9 cellular contexts compared by ENCODE assay signal in the genomic region with DNA sequence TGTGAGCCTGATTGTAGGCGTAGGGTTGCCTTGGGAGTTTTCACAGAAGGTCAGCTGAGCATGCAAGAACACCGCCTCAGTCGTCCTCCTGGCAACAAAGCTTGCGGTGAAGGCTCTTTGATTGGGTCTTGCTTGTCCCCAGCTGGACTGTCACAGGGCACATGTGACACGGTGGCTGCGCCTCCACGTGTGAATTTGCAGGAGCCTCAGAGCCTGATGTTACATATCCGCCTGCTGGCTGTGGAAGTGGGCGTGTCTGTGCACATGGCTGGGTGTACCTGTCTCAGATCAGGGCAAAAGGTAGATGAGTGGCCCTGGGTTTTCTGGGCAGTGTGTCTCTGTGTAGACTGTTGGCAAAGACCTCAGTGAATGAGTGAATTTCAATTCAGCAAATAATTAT.
DNase-seq lines count a peak whose midpoint lies in the region; ATAC-seq lines count a peak whose summit lies in the region.
"Had no signal": no experiment of that assay in that cellular context is flagged by ENCODE, and none has a peak within 500 bp of the region (broad histone marks: within the 10 kb centered on the region; RNA-seq: fewer than 3 reads in every experiment).

No MANE protein-coding gene starts in this region.

- H3K27ac Mint-ChIP-seq in T-helper 1 cell treated with Interleukin-12 subunit alpha and Interleukin-12 subunit beta and Interleukin-4 antibody, amounts not matched to agents 30 μg/mL and 1 μg/mL, for 36 hours: no peak overlapping the region
- H3K27ac Mint-ChIP-seq in activated CD8-positive, alpha-beta T cell treated with anti-CD3 and anti-CD28 coated beads, Interleukin-2, amount 10 ng/mL, durations not matched to agents 7 days and 5 days: no peak overlapping the region
- peak overlapping the region; percentile 64 to 83 (median 78) for H3K27ac Mint-ChIP-seq in immature natural killer cell

- peak overlapping the region; percentile 72 for H3K4me3 Mint-ChIP-seq in T-helper 1 cell treated with Interleukin-12 subunit alpha and Interleukin-12 subunit beta and Interleukin-4 antibody, amounts not matched to agents 30 μg/mL and 1 μg/mL, for 36 hours
- peak overlapping the region; percentile 69 for H3K4me3 Mint-ChIP-seq in activated CD8-positive, alpha-beta T cell treated with anti-CD3 and anti-CD28 coated beads, Interleukin-2, amount 10 ng/mL, durations not matched to agents 7 days and 5 days
- H3K4me3 Mint-ChIP-seq in immature natural killer cell: peak overlapping the region; percentile 85 to 100 (median 89)

- ATAC-seq in activated CD8-positive, alpha-beta T cell treated with anti-CD3 and anti-CD28 coated beads, Interleukin-2, amount 10 ng/mL, durations not matched to agents 7 days and 5 days: peak; percentile 10
- ATAC-seq in stimulated activated naive CD8-positive, alpha-beta T cell treated with anti-CD3 and anti-CD28 coated beads, Interleukin-15, Interleukin-2, amounts not matched to agents 100 U/mL and 50 U/mL, for 24 hours: peak; percentile 25
- ATAC-seq in HG02763 (IDR thresholded peaks at IDR 0.05; ENCODE audit: unreplicated experiment): no peak

- H3K36me3 Mint-ChIP-seq in T-helper 1 cell treated with Interleukin-12 subunit alpha and Interleukin-12 subunit beta and Interleukin-4 antibody, amounts not matched to agents 30 μg/mL and 1 μg/mL, for 36 hours (ENCODE audit: low read depth): peaks cover 1% of the 10 kb centered on the region
- H3K36me3 Mint-ChIP-seq in activated CD8-positive, alpha-beta T cell treated with anti-CD3 and anti-CD28 coated beads, Interleukin-2, amount 10 ng/mL, durations not matched to agents 7 days and 5 days (ENCODE audit: low read depth): peaks cover 4% of the 10 kb centered on the region
- no peaks in the 10 kb centered on the region for H3K36me3 Mint-ChIP-seq in immature natural killer cell

- no peaks in the 10 kb centered on the region for H3K9me3 Mint-ChIP-seq in T-helper 1 cell treated with Interleukin-12 subunit alpha and Interleukin-12 subunit beta and Interleukin-4 antibody, amounts not matched to agents 30 μg/mL and 1 μg/mL, for 36 hours
- no peaks in the 10 kb centered on the region for H3K9me3 Mint-ChIP-seq in activated CD8-positive, alpha-beta T cell treated with anti-CD3 and anti-CD28 coated beads, Interleukin-2, amount 10 ng/mL, durations not matched to agents 7 days and 5 days (ENCODE audit: insufficient read depth)
- no peaks in the 10 kb centered on the region for H3K9me3 Mint-ChIP-seq in immature natural killer cell

- CTCF ChIA-PET in activated CD8-positive, alpha-beta T cell treated with anti-CD3 and anti-CD28 coated beads, Interleukin-2, amount 10 ng/mL, durations not matched to agents 7 days and 5 days (lab: Charles Lee): no interaction called here

- POLR2A ChIA-PET in activated CD8-positive, alpha-beta T cell treated with anti-CD3 and anti-CD28 coated beads, Interleukin-2, amount 10 ng/mL, durations not matched to agents 7 days and 5 days (lab: Charles Lee): interaction anchor here (0.7 kb wide), 1 partner anchor 11 kb away, joined by 3 read pairs; no protein-coding TSS in a partner anchor

- H3K4me1 Mint-ChIP-seq in T-helper 1 cell treated with Interleukin-12 subunit alpha and Interleukin-12 subunit beta and Interleukin-4 antibody, amounts not matched to agents 30 μg/mL and 1 μg/mL, for 36 hours (ENCODE audit: low read depth): peaks cover 22% of the 10 kb centered on the region
- peaks cover 41% of the 10 kb centered on the region for H3K4me1 Mint-ChIP-seq in activated CD8-positive, alpha-beta T cell treated with anti-CD3 and anti-CD28 coated beads, Interleukin-2, amount 10 ng/mL, durations not matched to agents 7 days and 5 days (ENCODE audit: low read depth)
- peaks cover 42 to 55% of the 10 kb centered on the region in 2 donors for H3K4me1 Mint-ChIP-seq in immature natural killer cell

- peaks cover 79% of the 10 kb centered on the region for H3K27me3 Mint-ChIP-seq in T-helper 1 cell treated with Interleukin-12 subunit alpha and Interleukin-12 subunit beta and Interleukin-4 antibody, amounts not matched to agents 30 μg/mL and 1 μg/mL, for 36 hours (ENCODE audit: low read depth)
- H3K27me3 Mint-ChIP-seq in activated CD8-positive, alpha-beta T cell treated with anti-CD3 and anti-CD28 coated beads, Interleukin-2, amount 10 ng/mL, durations not matched to agents 7 days and 5 days (ENCODE audit: low read depth): peaks cover 63% of the 10 kb centered on the region
- peaks cover 10 to 35% (median 30%) of the 10 kb centered on the region in 3 donors for H3K27me3 Mint-ChIP-seq in immature natural killer cell (ENCODE audit: low read depth in 3 of 3)

- DNase-seq in T-helper 1 cell (no peak), immature natural killer cell (peak; percentile 64 to 68 (median 67)), NCI-H1092 treated with DMSO at 0.1 percent for 48 hours (lab: John Stamatoyannopoulos, UW) (no peak), HPDE6-E6E7 (ENCODE audit: extremely low spot score) (no peak)
- DNase-seq in activated CD8-positive, alpha-beta T cell treated with anti-CD3 and anti-CD28 coated beads, Interleukin-2, amount 10 ng/mL, durations not matched to agents 7 days and 5 days: peak; percentile 31
- DNase-seq in stimulated activated naive CD8-positive, alpha-beta T cell treated with anti-CD3 and anti-CD28 coated beads, Interleukin-15, Interleukin-2, amounts not matched to agents 100 U/mL and 50 U/mL, for 24 hours: no peak
- DNase-seq: stimulated activated naive CD4-positive, alpha-beta T cell had no signal

Comparison
In these comparisons a context has a peak if more than half of its experiments do, and no peak if none do; other contexts are left out.
1. H3K27ac Mint-ChIP-seq: peak in immature natural killer cell (6 of 6); none in T-helper 1 cell treated with Interleukin-12 subunit alpha and Interleukin-12 subunit beta and Interleukin-4 antibody, amounts not matched to agents 30 μg/mL and 1 μg/mL, for 36 hours (single experiment) and activated CD8-positive, alpha-beta T cell treated with anti-CD3 and anti-CD28 coated beads, Interleukin-2, amount 10 ng/mL, durations not matched to agents 7 days and 5 days (single experiment).
2. DNase-seq: peak in activated CD8-positive, alpha-beta T cell treated with anti-CD3 and anti-CD28 coated beads, Interleukin-2, amount 10 ng/mL, durations not matched to agents 7 days and 5 days (single experiment) and immature natural killer cell (3 of 3); none in T-helper 1 cell (0 of 5), stimulated activated naive CD8-positive, alpha-beta T cell treated with anti-CD3 and anti-CD28 coated beads, Interleukin-15, Interleukin-2, amounts not matched to agents 100 U/mL and 50 U/mL, for 24 hours (single experiment), NCI-H1092 treated with DMSO at 0.1 percent for 48 hours (single experiment) and HPDE6-E6E7 (single experiment).
3. Peak in every context shown above with its lines, with median percentiles within 50 percentile points of each other: H3K4me3 Mint-ChIP-seq.